In the genomic region with DNA sequence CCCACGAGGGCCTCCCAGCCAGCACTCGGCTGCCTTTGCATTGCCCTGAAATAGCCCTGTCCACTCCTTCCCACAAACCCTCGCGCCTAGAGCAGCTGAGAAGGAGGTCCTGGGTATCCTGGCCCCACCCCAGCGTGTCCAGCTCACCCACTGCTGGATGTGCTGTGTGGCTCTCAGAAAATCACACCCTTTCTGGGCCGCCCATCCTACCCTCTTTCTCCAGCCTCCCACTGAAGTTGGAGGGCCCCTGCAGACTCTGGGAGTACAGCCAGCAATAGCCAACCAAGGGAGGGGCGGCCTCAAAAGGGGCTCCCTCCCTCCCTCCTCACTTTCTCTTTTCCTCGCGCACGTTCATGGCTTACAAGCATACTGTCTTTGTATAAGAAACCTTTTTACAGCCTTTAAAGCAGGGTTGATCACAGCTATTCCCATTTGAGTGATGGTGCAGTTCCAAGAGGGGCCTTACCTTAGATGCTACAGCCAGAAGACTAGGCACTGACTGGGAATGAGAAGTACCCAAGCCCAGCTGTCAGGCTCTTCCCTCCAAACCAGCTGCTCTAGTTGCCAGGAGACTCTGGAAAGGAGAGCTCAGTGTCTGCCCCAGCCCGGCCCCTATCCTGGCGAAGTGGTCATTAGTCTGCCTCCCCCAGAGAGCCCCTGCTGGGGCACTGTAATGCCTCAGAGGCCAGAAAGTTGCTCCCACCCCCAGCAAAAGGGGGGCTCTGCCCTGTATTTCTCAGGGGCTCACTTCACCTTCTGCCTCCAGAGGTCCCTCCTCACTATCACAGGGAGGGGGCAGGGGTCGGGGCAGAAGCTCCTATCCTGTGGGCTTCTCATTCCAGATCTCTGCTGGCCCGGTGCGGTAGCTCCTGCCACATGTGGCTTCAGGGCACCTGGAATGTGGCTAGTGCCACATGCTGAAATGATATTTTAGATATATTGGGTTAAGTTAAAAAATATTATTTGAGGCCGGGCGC, we compare ENCODE assay signal across 1 cellular context.
TF ChIP-seq lines count a peak whose summit lies in the region.

No MANE protein-coding gene starts in this region.

TF ChIP-seq in IMR-90, 13 proteins besides CTCF, POLR2A, EP300 and RAD21:
- no peak for TF ChIP-seq MXI1 (IDR thresholded peaks at IDR 0.05; ENCODE audit: borderline replicate concordance, low read depth, low read length)
- TF ChIP-seq BHLHE40 (IDR thresholded peaks at IDR 0.05; ENCODE audit: low read depth, low read length): no peak
- TF ChIP-seq, protein P1, sequence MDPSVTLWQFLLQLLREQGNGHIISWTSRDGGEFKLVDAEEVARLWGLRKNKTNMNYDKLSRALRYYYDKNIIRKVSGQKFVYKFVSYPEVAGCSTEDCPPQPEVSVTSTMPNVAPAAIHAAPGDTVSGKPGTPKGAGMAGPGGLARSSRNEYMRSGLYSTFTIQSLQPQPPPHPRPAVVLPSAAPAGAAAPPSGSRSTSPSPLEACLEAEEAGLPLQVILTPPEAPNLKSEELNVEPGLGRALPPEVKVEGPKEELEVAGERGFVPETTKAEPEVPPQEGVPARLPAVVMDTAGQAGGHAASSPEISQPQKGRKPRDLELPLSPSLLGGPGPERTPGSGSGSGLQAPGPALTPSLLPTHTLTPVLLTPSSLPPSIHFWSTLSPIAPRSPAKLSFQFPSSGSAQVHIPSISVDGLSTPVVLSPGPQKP (IDR thresholded peaks at IDR 0.05; ENCODE audit: borderline replicate concordance, low read depth, low read length): no peak
- TF ChIP-seq FOS (IDR thresholded peaks at IDR 0.05; ENCODE audit: low read depth, low read length): no peak
- TF ChIP-seq SMC3 (IDR thresholded peaks at IDR 0.05; ENCODE audit: low read depth, low read length): no peak
- no peak for TF ChIP-seq RCOR1 (IDR thresholded peaks at IDR 0.05; ENCODE audit: insufficient replicate concordance, low read length)
- no peak for TF ChIP-seq RFX5 (IDR thresholded peaks at IDR 0.05; ENCODE audit: low read depth, low read length)
- TF ChIP-seq NFE2L2 (IDR thresholded peaks at IDR 0.05; ENCODE audit: low read depth, low read length): no peak
- no peak for TF ChIP-seq MAZ (IDR thresholded peaks at IDR 0.05; ENCODE audit: borderline replicate concordance, low read depth, low read length)
- no peak for TF ChIP-seq CHD1 (IDR thresholded peaks at IDR 0.05; ENCODE audit: low read depth, low read length)
- no peak for TF ChIP-seq CEBPB (IDR thresholded peaks at IDR 0.05; ENCODE audit: low read depth, low read length)
- no peak for TF ChIP-seq MAFK (IDR thresholded peaks at IDR 0.05; ENCODE audit: low read depth, low read length)
- no peak for TF ChIP-seq USF2 (IDR thresholded peaks at IDR 0.05; ENCODE audit: low read depth, low read length)
TF ChIP-seq in IMR-90: peak in this region for 0.
